In genomic region chr10:43601576-43601975, GRCh38 we compare ENCODE assay signal across 1 cellular context. TPM values are rescaled to one million over a fixed set of nuclear protein-coding genes. Genes with fewer than 3 reads are reported as not detected.
"Had no signal": no experiment of that assay in that cellular context is flagged by ENCODE, and none has a peak within 500 bp of the region (broad histone marks: within the 10 kb centered on the region; RNA-seq: fewer than 3 reads in every experiment).

No MANE protein-coding gene starts in this region.

RNA-seq across cellular contexts. Expression of gene ZNF239, which starts 27.2 kb away (rescaled TPM):
- total RNA-seq: natural killer cell treated with Interleukin-12 subunit alpha and Interleukin-12 subunit beta and Interleukin-15 and Interleukin-18, amount 100 ng/mL, for 72 hours had no signal
